20 cellular contexts compared by ENCODE assay signal in genomic region chr2:106267997-106268396, GRCh38.
DNase-seq lines count a peak whose midpoint lies in the region; ATAC-seq, FAIRE-seq and TF ChIP-seq lines count a peak whose summit lies in the region.
"Had no signal": no experiment of that assay in that cellular context is flagged by ENCODE, and none has a peak within 500 bp of the region (broad histone marks: within the 10 kb centered on the region; RNA-seq: fewer than 3 reads in every experiment).

No MANE protein-coding gene starts in this region.

- peaks cover 8% of the 10 kb centered on the region for H3K4me1 ChIP-seq in CD8-positive, alpha-beta T cell (ENCODE audit: insufficient read depth, low read length)
- H3K4me1 ChIP-seq: HAP-1 had no signal

- H3K9me3 Mint-ChIP-seq in CD8-positive, alpha-beta T cell, result no peaks in the 10 kb centered on the region
- H3K9me3 Mint-ChIP-seq in activated T-helper 17 cell treated with anti-CD3 and anti-CD28 coated beads, Interleukin-2, amount 50 U/mL, for 72 hours, result no peaks in the 10 kb centered on the region
- peaks cover 3% of the 10 kb centered on the region for H3K9me3 Mint-ChIP-seq in neural crest cell

- H3K27me3 ChIP-seq in CD8-positive, alpha-beta T cell (ENCODE audit: insufficient read depth, low read length), result peaks cover 9% of the 10 kb centered on the region
- no peaks in the 10 kb centered on the region for H3K27me3 ChIP-seq in WERI-Rb-1 (ENCODE audit: insufficient read depth, low read depth, severe bottlenecking)

- peak; percentile 43 for ATAC-seq in CD8-positive, alpha-beta T cell
- no peak for ATAC-seq in activated T-helper 17 cell treated with anti-CD3 and anti-CD28 coated beads, Interleukin-2, amount 50 U/mL, for 72 hours (replicated peaks)
- no peak for ATAC-seq in GM21360 (IDR thresholded peaks at IDR 0.05; ENCODE audit: unreplicated experiment)
- ATAC-seq: SK-N-SH treated with all-trans-retinoic acid at 6 μM for 48 hours had no signal

- no peak overlapping the region for H3K27ac ChIP-seq in CD8-positive, alpha-beta T cell (ENCODE audit: low read depth, low read length)
- H3K27ac ChIP-seq in WERI-Rb-1, result no peak overlapping the region

- no peak for TF ChIP-seq CTCF in CD8-positive, alpha-beta T cell (IDR thresholded peaks at IDR 0.05)
- no peak for TF ChIP-seq CTCF in neural crest cell (conservative IDR thresholded peaks at IDR 0.05)
- no peak for TF ChIP-seq CTCF in WERI-Rb-1 (IDR thresholded peaks at IDR 0.05; ENCODE audit: low read depth, low read length)

- no peaks in the 10 kb centered on the region for H3K9me3 ChIP-seq in CD8-positive, alpha-beta T cell (ENCODE audit: low read length)
- H3K9me3 ChIP-seq in WERI-Rb-1 (ENCODE audit: severe bottlenecking), result no peaks in the 10 kb centered on the region
- H3K9me3 ChIP-seq: HAP-1 had no signal

- no peak overlapping the region for H3K4me3 Mint-ChIP-seq in CD8-positive, alpha-beta T cell
- H3K4me3 Mint-ChIP-seq in activated T-helper 17 cell treated with anti-CD3 and anti-CD28 coated beads, Interleukin-2, amount 50 U/mL, for 72 hours, result no peak overlapping the region
- H3K4me3 Mint-ChIP-seq in neural crest cell, result no peak overlapping the region

- intact Hi-C loops in CD8-positive, alpha-beta T cell (cut with DNase I, micrococcal nuclease), result no loop called here

- CTCF ChIA-PET in CD8-positive, alpha-beta T cell (lab: Charles Lee), result no interaction called here

- H3K27me3 Mint-ChIP-seq in CD8-positive, alpha-beta T cell (ENCODE audit: low read depth), result peaks cover 23% of the 10 kb centered on the region
- H3K27me3 Mint-ChIP-seq in activated T-helper 17 cell treated with anti-CD3 and anti-CD28 coated beads, Interleukin-2, amount 50 U/mL, for 72 hours, result peaks cover 22% of the 10 kb centered on the region
- no peaks in the 10 kb centered on the region for H3K27me3 Mint-ChIP-seq in neural crest cell (ENCODE audit: low read depth)

- no peak for FAIRE-seq in HTR-8/SVneo (lab: Jason Lieb, UNC)

- DNase-seq in CD8-positive, alpha-beta T cell, result peak in 3 of 7 experiments; percentile 4 to 31 (median 29)
- peak; percentile 76 for DNase-seq in MV-4-11 (lab: John Stamatoyannopoulos, UW)
- no peak for DNase-seq in neural crest cell (ENCODE audit: low read depth, low spot score)
- DNase-seq in HTR-8/SVneo (ENCODE audit: insufficient read length, low spot score), result no peak
- DNase-seq in SW 1271 (lab: John Stamatoyannopoulos, UW), result no peak
- DNase-seq in WERI-Rb-1, result no peak
- DNase-seq: ACHN, COR-L47, DMS153, GDM1, MM.1S, NCI-H1694 treated with DMSO at 0.1 percent for 48 hours, NCI-H510A, NCI-H748 treated with DMSO at 0.1 percent for 48 hours, SHP77 treated with DMSO at 0.1 percent for 48 hours had no signal

- POLR2A ChIA-PET in CD8-positive, alpha-beta T cell (lab: Charles Lee), result no interaction called here

- peaks cover 21% of the 10 kb centered on the region for H3K4me1 Mint-ChIP-seq in CD8-positive, alpha-beta T cell (ENCODE audit: low read depth)
- H3K4me1 Mint-ChIP-seq in activated T-helper 17 cell treated with anti-CD3 and anti-CD28 coated beads, Interleukin-2, amount 50 U/mL, for 72 hours, result peaks cover 11% of the 10 kb centered on the region
- H3K4me1 Mint-ChIP-seq in neural crest cell, result peaks cover 21% of the 10 kb centered on the region

- H3K36me3 Mint-ChIP-seq in CD8-positive, alpha-beta T cell, result peaks cover 3% of the 10 kb centered on the region
- H3K36me3 Mint-ChIP-seq in activated T-helper 17 cell treated with anti-CD3 and anti-CD28 coated beads, Interleukin-2, amount 50 U/mL, for 72 hours (ENCODE audit: low read depth), result no peaks in the 10 kb centered on the region
- H3K36me3 Mint-ChIP-seq in neural crest cell (ENCODE audit: low read depth), result peaks cover 2% of the 10 kb centered on the region
- H3K36me3 Mint-ChIP-seq: IgD-negative memory B cell had no signal

- H3K27ac Mint-ChIP-seq in CD8-positive, alpha-beta T cell, result no peak overlapping the region
- peak overlapping the region; percentile 6 for H3K27ac Mint-ChIP-seq in activated T-helper 17 cell treated with anti-CD3 and anti-CD28 coated beads, Interleukin-2, amount 50 U/mL, for 72 hours
- peak overlapping the region; percentile 58 for H3K27ac Mint-ChIP-seq in neural crest cell (ENCODE audit: unreplicated experiment)
- H3K27ac Mint-ChIP-seq: IgD-negative memory B cell had no signal

- H3K4me3 ChIP-seq in CD8-positive, alpha-beta T cell (ENCODE audit: low read depth, low read length), result no peak overlapping the region
- no peak overlapping the region for H3K4me3 ChIP-seq in WERI-Rb-1 (ENCODE audit: low read depth, low read length)
- H3K4me3 ChIP-seq: HAP-1 had no signal

- no peaks in the 10 kb centered on the region for H3K36me3 ChIP-seq in CD8-positive, alpha-beta T cell (ENCODE audit: insufficient read depth, low read length)
- H3K36me3 ChIP-seq in WERI-Rb-1, result no peaks in the 10 kb centered on the region
- H3K36me3 ChIP-seq: HAP-1 had no signal
